8 cellular contexts compared by ENCODE assay signal in the genomic region with DNA sequence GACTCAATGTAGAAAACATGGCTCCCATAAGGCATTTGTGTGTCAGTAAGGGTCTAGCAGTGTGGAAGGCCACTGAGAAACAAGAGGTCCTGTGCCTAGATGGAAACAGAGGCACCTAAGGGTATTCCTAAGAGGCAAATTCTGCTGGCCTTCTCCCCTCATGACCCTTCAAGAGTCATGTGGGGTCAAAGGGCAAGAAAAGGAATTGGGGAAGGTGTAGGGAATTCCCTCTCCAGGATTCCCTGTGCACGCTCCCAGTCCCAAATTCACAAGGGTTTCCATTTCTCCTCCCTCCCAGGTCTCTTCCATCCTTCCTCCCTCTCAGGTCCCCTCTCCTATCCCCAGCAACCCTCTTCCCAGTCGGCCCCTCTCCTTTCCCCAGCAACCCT. TPM values are rescaled to one million over a fixed set of nuclear protein-coding genes. Genes with fewer than 3 reads are reported as not detected.
A peak's percentile ranks its signal among the peaks of the same experiment; 100 is the strongest.
DNase-seq lines count a peak whose midpoint lies in the region; TF ChIP-seq lines count a peak whose summit lies in the region.

No MANE protein-coding gene starts in this region.

- no peaks in the 10 kb centered on the region for H3K27me3 Mint-ChIP-seq in T-helper 2 cell treated with Interferon-gamma antibody and Interleukin-4, amounts not matched to agents 5 μg/mL and 100 μg/mL, for 36 hours (ENCODE audit: low read depth)

- H3K36me3 ChIP-seq in adrenal gland (replicated peaks in 1 of 2) = peaks cover 0 to 14% of the 10 kb centered on the region in 2 donors

- peak overlapping the region in 4 of 5 donors; percentile 87 to 98 (median 94) for H3K27ac ChIP-seq in adrenal gland
- peak overlapping the region; percentile 98 for H3K27ac ChIP-seq in temporal lobe (ENCODE audit: low read depth, low read length)

- H3K27ac Mint-ChIP-seq in T-helper 2 cell treated with Interferon-gamma antibody and Interleukin-4, amounts not matched to agents 5 μg/mL and 100 μg/mL, for 36 hours = peak overlapping the region; percentile 70

- no peak for TF ChIP-seq CTCF in adrenal gland (IDR thresholded peaks at IDR 0.05)

- WGBS in adrenal gland, 4 donors = 10 to 16% (median 15%) methylated on average over 2 of the region's 2 CpGs

- TF ChIP-seq POLR2A in adrenal gland (IDR thresholded peaks at IDR 0.05) = no peak

- intact Hi-C loops in adrenal gland (cut with DNase I) = no loop called here

- H3K4me3 ChIP-seq in adrenal gland = peak overlapping the region in 3 of 4 donors; percentile 84 to 98 (median 88)

- H3K9me3 ChIP-seq in adrenal gland (replicated peaks in 1 of 3) = no peaks in the 10 kb centered on the region

- peaks cover 33 to 46% of the 10 kb centered on the region in 2 donors for H3K4me1 ChIP-seq in adrenal gland (replicated peaks in 1 of 2)

- H3K27me3 ChIP-seq in adrenal gland = no peaks in the 10 kb centered on the region

- DNase-seq in T-helper 2 cell treated with Interferon-gamma antibody and Interleukin-4, amounts not matched to agents 5 μg/mL and 100 μg/mL, for 36 hours (ENCODE audit: low spot score) = no peak
- DNase-seq in T-helper 2 cell = no peak
- DNase-seq in adrenal gland = peak in 1 of 7 donors; percentile 18
- DNase-seq in left kidney (ENCODE audit: low read depth, low spot score) = peak; percentile 7
- no peak for DNase-seq in NCI-H1930 (lab: John Stamatoyannopoulos, UW)
- DNase-seq in DMS53 treated with DMSO at 0.1 percent for 48 hours (lab: John Stamatoyannopoulos, UW; ENCODE audit: unreplicated experiment) = no peak
- DNase-seq in DMS53 (lab: John Stamatoyannopoulos, UW) = no peak

- H3K9me3 Mint-ChIP-seq in T-helper 2 cell treated with Interferon-gamma antibody and Interleukin-4, amounts not matched to agents 5 μg/mL and 100 μg/mL, for 36 hours = no peaks in the 10 kb centered on the region

- peaks cover 18% of the 10 kb centered on the region for H3K36me3 Mint-ChIP-seq in T-helper 2 cell treated with Interferon-gamma antibody and Interleukin-4, amounts not matched to agents 5 μg/mL and 100 μg/mL, for 36 hours (ENCODE audit: low read depth)

- H3K4me1 Mint-ChIP-seq in T-helper 2 cell treated with Interferon-gamma antibody and Interleukin-4, amounts not matched to agents 5 μg/mL and 100 μg/mL, for 36 hours (ENCODE audit: low read depth) = peaks cover 47% of the 10 kb centered on the region

- H3K4me3 Mint-ChIP-seq in T-helper 2 cell treated with Interferon-gamma antibody and Interleukin-4, amounts not matched to agents 5 μg/mL and 100 μg/mL, for 36 hours = peak overlapping the region; percentile 97

RNA-seq across cellular contexts. Expression of gene AGPAT1, which starts 0.6 kb away (rescaled TPM):
- total RNA-seq in adrenal gland = 10 to 100 TPM; 51.9 to 91.9 (median 70.2) TPM
- polyA plus RNA-seq in adrenal gland = 10 to 100 TPM; 63.5 to 75.8 (median 70.1) TPM
- total RNA-seq in temporal lobe = 17.5 TPM

RNA-seq across cellular contexts. Expression of gene RNF5, which starts 2.9 kb away (rescaled TPM):
- total RNA-seq in adrenal gland (100 to 1,000 TPM in 6 of 8 donors, 10 to 100 TPM in 2; 90.6 to 146 (median 116) TPM), temporal lobe (61.5 TPM)
- 100 to 1,000 TPM in 1 of 3 donors, 10 to 100 TPM in 2; 47.2 to 120 (median 93.2) TPM for polyA plus RNA-seq in adrenal gland

RNA-seq across cellular contexts. Expression of gene AGER, which starts 8.7 kb away (rescaled TPM):
- total RNA-seq in adrenal gland (1 to 10 TPM in 7 of 8 donors, not detected in 1; 1.4 to 9.7 (median 2.7) TPM), temporal lobe (0.98 TPM)
- polyA plus RNA-seq in adrenal gland = 10 to 100 TPM in 2 of 3 donors, 1 to 10 TPM in 1; 1.7 to 63.9 (median 18.1) TPM

RNA-seq across cellular contexts. Expression of gene EGFL8, which starts 10.9 kb away (rescaled TPM):
- total RNA-seq in adrenal gland = 10 to 100 TPM in 2 of 8 donors, 1 to 10 TPM in 6; 1.3 to 22.1 (median 7.5) TPM
- polyA plus RNA-seq in adrenal gland = 100 to 1,000 TPM in 1 of 3 donors, 10 to 100 TPM in 1, 1 to 10 TPM in 1; 4.6 to 103 (median 54.4) TPM
- total RNA-seq in temporal lobe = 6.6 TPM

RNA-seq across cellular contexts. Expression of gene PBX2, which starts 14.7 kb away (rescaled TPM):
- total RNA-seq in adrenal gland (100 to 1,000 TPM in 1 of 8 donors, 10 to 100 TPM in 7; 37.4 to 109 (median 61.3) TPM), temporal lobe (21.4 TPM)
- polyA plus RNA-seq in adrenal gland = 100 to 1,000 TPM in 1 of 3 donors, 10 to 100 TPM in 2; 46.6 to 211 (median 85.1) TPM
